In the genomic region with DNA sequence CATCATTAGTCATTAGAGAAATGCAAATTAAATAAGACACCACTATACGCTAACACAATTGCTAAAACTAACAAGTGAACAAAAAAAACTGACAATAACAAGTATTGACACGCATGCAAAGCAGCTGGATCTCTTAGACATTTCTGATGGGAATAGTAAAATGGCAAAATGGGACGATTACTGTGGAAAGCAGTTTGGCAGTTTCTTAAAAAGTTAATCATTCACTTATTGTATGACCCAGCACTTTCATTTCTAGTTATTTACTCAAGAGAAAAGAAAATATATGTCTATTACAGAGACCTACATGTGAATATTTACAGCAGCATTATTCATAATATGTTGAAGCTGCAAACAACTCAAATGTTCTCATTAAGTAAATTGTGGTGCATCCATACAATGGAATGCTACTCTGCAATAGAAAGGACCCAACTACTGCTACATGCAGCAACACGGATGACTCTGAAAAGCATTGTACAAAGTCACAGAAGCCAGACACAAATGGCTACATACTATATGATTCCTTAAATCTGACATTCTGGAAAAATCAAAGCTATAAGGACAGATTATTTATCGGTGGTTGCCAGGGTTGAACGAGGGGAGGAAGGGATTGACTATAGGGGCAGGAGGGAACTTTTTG, we compare ENCODE assay signal across 25 cellular contexts.
DNase-seq lines count a peak whose midpoint lies in the region; ATAC-seq and TF ChIP-seq lines count a peak whose summit lies in the region.
"Had no signal": no experiment of that assay in that cellular context is flagged by ENCODE, and none has a peak within 500 bp of the region (broad histone marks: within the 10 kb centered on the region; RNA-seq: fewer than 3 reads in every experiment).

No MANE protein-coding gene starts in this region.

- no peaks in the 10 kb centered on the region for H3K36me3 Mint-ChIP-seq in Calu3 (ENCODE audit: insufficient read depth, unreplicated experiment)
- H3K36me3 Mint-ChIP-seq: memory B cell had no signal

- H3K36me3 ChIP-seq in ascending aorta = peaks cover 15 to 21% of the 10 kb centered on the region in 2 donors
- H3K36me3 ChIP-seq in sigmoid colon = peaks cover 11 to 48% (median 14%) of the 10 kb centered on the region in 4 donors
- H3K36me3 ChIP-seq: brain microvascular endothelial cell had no signal

- H3K27me3 Mint-ChIP-seq in Calu3 (ENCODE audit: unreplicated experiment) = no peaks in the 10 kb centered on the region
- H3K27me3 Mint-ChIP-seq: activated naive CD8-positive, alpha-beta T cell; activated T-helper 17 cell treated with anti-CD3 and anti-CD28 coated beads, Interleukin-2, amount 50 U/mL, for 72 hours had no signal

- DNase-seq in Calu3 (no peak), ascending aorta (ENCODE audit: low spot score in 2 of 2) (no peak), kidney glomerular epithelial cell (lab: John Stamatoyannopoulos, UW) (peak; percentile 2), sigmoid colon (no peak), NAMALWA (ENCODE audit: low spot score) (no peak)
- DNase-seq in stimulated activated CD4-positive, alpha-beta T cell treated with anti-CD3 and anti-CD28 coated beads, Interleukin-15, amount 100 ng/mL, for 24 hours = no peak
- DNase-seq: activated CD4-positive, alpha-beta T cell treated with anti-CD3 and anti-CD28 coated beads, Interleukin-2, amount 10 ng/mL, durations not matched to agents 24 days and 14 days; C1 segment of cervical spinal cord; cortex of kidney; hippocampal formation; islet precursor cell; MV-4-11; naive thymus-derived CD4-positive, alpha-beta T cell; NCI-H187; NCI-H2227 treated with DMSO at 0.1 percent for 48 hours; OCI-M1; psoas muscle; Right ventricle myocardium superior had no signal

- 29 to 78% methylated on average over 6 of the region's 6 CpGs for WGBS in sigmoid colon, 2 donors

- no peak for TF ChIP-seq CTCF in Calu3 (IDR thresholded peaks at IDR 0.05; ENCODE audit: unreplicated experiment)
- TF ChIP-seq CTCF in ascending aorta (IDR thresholded peaks at IDR 0.05) = no peak
- no peak for TF ChIP-seq CTCF in sigmoid colon (IDR thresholded peaks at IDR 0.05)

- H3K27ac Mint-ChIP-seq in Calu3 (ENCODE audit: unreplicated experiment) = peak overlapping the region; percentile 23
- H3K27ac Mint-ChIP-seq: activated CD4-positive, alpha-beta T cell treated with anti-CD3 and anti-CD28 coated beads, Interleukin-2, amount 10 ng/mL, durations not matched to agents 24 days and 14 days; activated naive CD8-positive, alpha-beta T cell; activated T-helper 17 cell treated with anti-CD3 and anti-CD28 coated beads, Interleukin-2, amount 50 U/mL, for 72 hours; memory B cell; naive thymus-derived CD4-positive, alpha-beta T cell had no signal

- no peak for ATAC-seq in GM21786 (IDR thresholded peaks at IDR 0.05; ENCODE audit: unreplicated experiment)
- ATAC-seq in HG02970 (IDR thresholded peaks at IDR 0.05; ENCODE audit: low FRiP score, unreplicated experiment) = no peak
- ATAC-seq: activated T-helper 17 cell treated with anti-CD3 and anti-CD28 coated beads, Interleukin-2, amount 50 U/mL, for 72 hours; naive thymus-derived CD4-positive, alpha-beta T cell had no signal

- H3K9me3 ChIP-seq in ascending aorta (no peaks in the 10 kb centered on the region), sigmoid colon (no peaks in the 10 kb centered on the region)
- H3K9me3 ChIP-seq: psoas muscle had no signal

- TF ChIP-seq EP300 in sigmoid colon (IDR thresholded peaks at IDR 0.05) = no peak

- BruUV-seq in Calu3 (replicated peaks; lab: Mats Ljungman, UMichigan) = no TSS peak

- H3K27me3 ChIP-seq in ascending aorta (no peaks in the 10 kb centered on the region), sigmoid colon (no peaks in the 10 kb centered on the region)
- H3K27me3 ChIP-seq: brain microvascular endothelial cell had no signal

- CTCF ChIA-PET in Calu3 (lab: Charles Lee) = no interaction called here

- H3K4me3 Mint-ChIP-seq in Calu3 (ENCODE audit: low read depth, unreplicated experiment) = no peak overlapping the region
- H3K4me3 Mint-ChIP-seq: activated CD4-positive, alpha-beta T cell treated with anti-CD3 and anti-CD28 coated beads, Interleukin-2, amount 10 ng/mL, durations not matched to agents 24 days and 14 days; activated naive CD8-positive, alpha-beta T cell; activated T-helper 17 cell treated with anti-CD3 and anti-CD28 coated beads, Interleukin-2, amount 50 U/mL, for 72 hours; memory B cell; naive thymus-derived CD4-positive, alpha-beta T cell had no signal

- H3K4me3 ChIP-seq in ascending aorta (no peak overlapping the region), sigmoid colon (no peak overlapping the region)
- H3K4me3 ChIP-seq: psoas muscle had no signal

- H3K27ac ChIP-seq in ascending aorta (peak overlapping the region; percentile 47 to 71), sigmoid colon (peak overlapping the region; percentile 44 to 77 (median 62))
- H3K27ac ChIP-seq: brain microvascular endothelial cell, KMS-11, psoas muscle had no signal

- peaks cover 25 to 41% of the 10 kb centered on the region in 2 donors for H3K4me1 ChIP-seq in ascending aorta
- H3K4me1 ChIP-seq in sigmoid colon = peaks cover 0 to 58% (median 46%) of the 10 kb centered on the region in 4 donors

- no peaks in the 10 kb centered on the region for H3K9me3 Mint-ChIP-seq in Calu3 (ENCODE audit: low read depth, unreplicated experiment)
- H3K9me3 Mint-ChIP-seq: activated CD4-positive, alpha-beta T cell treated with anti-CD3 and anti-CD28 coated beads, Interleukin-2, amount 10 ng/mL, durations not matched to agents 24 days and 14 days; activated T-helper 17 cell treated with anti-CD3 and anti-CD28 coated beads, Interleukin-2, amount 50 U/mL, for 72 hours; memory B cell had no signal

- no peak for TF ChIP-seq POLR2A in sigmoid colon (IDR thresholded peaks at IDR 0.05)

- intact Hi-C loops in Calu3 (cut with micrococcal nuclease; ENCODE audit: unreplicated experiment) = no loop called here
- intact Hi-C loops in ascending aorta (cut with DNase I) = loop anchor here (5.0 kb wide), 1 partner anchor 90 kb away; no protein-coding TSS in a partner anchor
- intact Hi-C loops in sigmoid colon (cut with DNase I) = no loop called here

- peaks cover 27% of the 10 kb centered on the region for H3K4me1 Mint-ChIP-seq in Calu3 (ENCODE audit: low read depth, unreplicated experiment)
- H3K4me1 Mint-ChIP-seq: activated CD4-positive, alpha-beta T cell treated with anti-CD3 and anti-CD28 coated beads, Interleukin-2, amount 10 ng/mL, durations not matched to agents 24 days and 14 days; activated T-helper 17 cell treated with anti-CD3 and anti-CD28 coated beads, Interleukin-2, amount 50 U/mL, for 72 hours; memory B cell had no signal
